Comparison of ENCODE assay signal across 20 cellular contexts in the genomic region with DNA sequence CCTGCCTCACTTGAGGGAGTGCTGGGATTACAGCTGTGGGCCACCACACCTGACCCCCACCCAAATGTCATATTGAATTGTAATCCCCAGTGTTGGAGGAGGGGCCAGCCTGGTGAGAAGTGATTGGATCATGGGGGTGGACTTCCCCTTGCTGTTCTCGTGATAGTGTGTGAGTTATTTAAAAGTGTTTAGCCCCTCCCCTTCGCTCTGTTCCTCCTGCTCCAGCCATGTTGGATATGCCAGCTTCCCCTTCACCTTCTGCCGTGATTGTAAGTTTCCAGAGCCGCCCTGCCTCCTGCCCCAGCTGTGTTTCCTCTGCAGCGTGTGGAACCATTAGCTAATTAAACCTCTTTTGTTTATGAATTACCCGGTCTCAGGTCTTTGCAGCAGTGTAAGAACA. TPM values are rescaled to one million over a fixed set of nuclear protein-coding genes. Genes with fewer than 3 reads are reported as not detected.
DNase-seq lines count a peak whose midpoint lies in the region; ATAC-seq and TF ChIP-seq lines count a peak whose summit lies in the region.
"Had no signal": no experiment of that assay in that cellular context is flagged by ENCODE, and none has a peak within 500 bp of the region (broad histone marks: within the 10 kb centered on the region; RNA-seq: fewer than 3 reads in every experiment).

No MANE protein-coding gene starts in this region.

- H3K4me1 ChIP-seq in Loucy (ENCODE audit: insufficient read depth, low read length, poor library complexity, severe bottlenecking): peaks cover 27% of the 10 kb centered on the region
- peaks cover 0 to 17% of the 10 kb centered on the region in 2 donors for H3K4me1 ChIP-seq in duodenal mucosa (ENCODE audit: control insufficient read depth in 1 of 2, insufficient read depth in 2 of 2, low read length in 2 of 2)
- H3K4me1 ChIP-seq in neural progenitor cell: peaks cover 6% of the 10 kb centered on the region
- H3K4me1 ChIP-seq: HAP-1, Peyer's patch had no signal

- H3K9me2 ChIP-seq in Loucy (replicated peaks; ENCODE audit: low read depth, low read length): no peaks in the 10 kb centered on the region

- peaks cover 47% of the 10 kb centered on the region for H3K36me3 Mint-ChIP-seq in activated CD4-positive, alpha-beta T cell treated with anti-CD3 and anti-CD28 coated beads for 36 hours (ENCODE audit: low read depth)
- peaks cover 29% of the 10 kb centered on the region for H3K36me3 Mint-ChIP-seq in neural progenitor cell

- H3K4me3 ChIP-seq in Loucy (ENCODE audit: low read length, poor library complexity, severe bottlenecking) (no peak overlapping the region), duodenal mucosa (ENCODE audit: low read depth in 1 of 2, low read length in 2 of 2) (peak overlapping the region; percentile 31 to 46), neural progenitor cell (no peak overlapping the region)
- H3K4me3 ChIP-seq: BLaER1, HAP-1, Peyer's patch had no signal

- H3K27me3 Mint-ChIP-seq in activated CD4-positive, alpha-beta T cell treated with anti-CD3 and anti-CD28 coated beads for 36 hours: no peaks in the 10 kb centered on the region
- H3K27me3 Mint-ChIP-seq in neural progenitor cell (ENCODE audit: insufficient read depth, low read depth): peaks cover 2% of the 10 kb centered on the region

- H3K4me3 Mint-ChIP-seq in activated CD4-positive, alpha-beta T cell treated with anti-CD3 and anti-CD28 coated beads for 36 hours: no peak overlapping the region
- no peak overlapping the region for H3K4me3 Mint-ChIP-seq in neural progenitor cell

- no peak overlapping the region for H3K27ac ChIP-seq in duodenal mucosa (ENCODE audit: low read depth, low read length)
- peak overlapping the region; percentile 2 for H3K27ac ChIP-seq in neural progenitor cell
- H3K27ac ChIP-seq: BLaER1 had no signal

- TF ChIP-seq CTCF in Loucy (conservative IDR thresholded peaks at IDR 0.05; ENCODE audit: low read length) (no peak), neural progenitor cell (IDR thresholded peaks at IDR 0.05) (no peak)

- H3K4me1 Mint-ChIP-seq in activated CD4-positive, alpha-beta T cell treated with anti-CD3 and anti-CD28 coated beads for 36 hours: peaks cover 32% of the 10 kb centered on the region
- no peaks in the 10 kb centered on the region for H3K4me1 Mint-ChIP-seq in neural progenitor cell

- H4K20me1 ChIP-seq in Loucy (ENCODE audit: insufficient read depth, low read length, poor library complexity, severe bottlenecking) (peaks cover 3% of the 10 kb centered on the region), neural progenitor cell (ENCODE audit: low read depth) (peaks cover 9% of the 10 kb centered on the region)

- H3K27me3 ChIP-seq in Loucy (ENCODE audit: insufficient read depth, low read length, poor library complexity, severe bottlenecking): no peaks in the 10 kb centered on the region
- H3K27me3 ChIP-seq in duodenal mucosa (ENCODE audit: control insufficient read depth in 1 of 2, insufficient read depth in 2 of 2, low read length in 2 of 2): no peaks in the 10 kb centered on the region
- no peaks in the 10 kb centered on the region for H3K27me3 ChIP-seq in neural progenitor cell
- H3K27me3 ChIP-seq: BLaER1, Peyer's patch had no signal

- DNase-seq in activated CD4-positive, alpha-beta T cell treated with anti-CD3 and anti-CD28 coated beads for 36 hours: no peak
- no peak for DNase-seq in activated CD4-positive, alpha-beta T cell treated with anti-CD3 and anti-CD28 coated beads, Interleukin-2, amount 50 U/mL, for 1 hour
- DNase-seq in neural progenitor cell (ENCODE audit: low spot score) (no peak), left cardiac atrium (no peak)
- DNase-seq: 8988T, DMS153, EL, NCI-H1092, NCI-H187 treated with DMSO at 0.1 percent for 48 hours, NCI-H2171, NCI-H446 treated with DMSO at 0.1 percent for 48 hours, NCI-H748 treated with DMSO at 0.1 percent for 48 hours, Peyer's patch, Right ventricle myocardium superior had no signal

- H3K9ac ChIP-seq in Loucy (ENCODE audit: low read depth, low read length, poor library complexity, severe bottlenecking) (no peak overlapping the region), duodenal mucosa (ENCODE audit: low read depth in 1 of 2, low read length in 2 of 2) (peak overlapping the region; percentile 15 to 42), neural progenitor cell (no peak overlapping the region)
- H3K9ac ChIP-seq: BLaER1 had no signal

- intact Hi-C loops in activated CD4-positive, alpha-beta T cell treated with anti-CD3 and anti-CD28 coated beads for 36 hours (cut with DNase I, micrococcal nuclease): no loop called here
- intact Hi-C loops in left cardiac atrium (cut with DNase I): no loop called here

- H2AFZ ChIP-seq in Loucy (ENCODE audit: low read length) (no peak overlapping the region), neural progenitor cell (replicated peaks) (no peak overlapping the region)

- peak overlapping the region; percentile 2 for H3K4me2 ChIP-seq in Loucy (ENCODE audit: low read depth, low read length, poor library complexity, severe bottlenecking)
- no peak overlapping the region for H3K4me2 ChIP-seq in neural progenitor cell
- H3K4me2 ChIP-seq: BLaER1 had no signal

- H3K36me3 ChIP-seq in Loucy (ENCODE audit: insufficient read depth, low read length) (peaks cover 29% of the 10 kb centered on the region; the same call in 1 of the 2 replicates), duodenal mucosa (ENCODE audit: control insufficient read depth in 1 of 2, insufficient read depth in 2 of 2, low read length in 2 of 2) (peaks cover 20 to 31% of the 10 kb centered on the region in 2 donors), neural progenitor cell (peaks cover 23% of the 10 kb centered on the region)

- no peak for ATAC-seq in activated CD4-positive, alpha-beta T cell treated with anti-CD3 and anti-CD28 coated beads for 36 hours
- ATAC-seq in left cardiac atrium (no peak), GM18909 (IDR thresholded peaks at IDR 0.05; ENCODE audit: poor library complexity, unreplicated experiment) (no peak), GM18873 (IDR thresholded peaks at IDR 0.05; ENCODE audit: low FRiP score, unreplicated experiment) (no peak)

- H3K79me2 ChIP-seq in Loucy (ENCODE audit: insufficient read depth, low read length) (peaks cover 24% of the 10 kb centered on the region; the same call in 1 of the 2 replicates), neural progenitor cell (ENCODE audit: low read depth) (peaks cover 45% of the 10 kb centered on the region)

- H3K27ac Mint-ChIP-seq in activated CD4-positive, alpha-beta T cell treated with anti-CD3 and anti-CD28 coated beads for 36 hours: peak overlapping the region; percentile 51
- peak overlapping the region; percentile 55 for H3K27ac Mint-ChIP-seq in neural progenitor cell

- no peaks in the 10 kb centered on the region for H3K9me3 Mint-ChIP-seq in activated CD4-positive, alpha-beta T cell treated with anti-CD3 and anti-CD28 coated beads for 36 hours (ENCODE audit: low read depth)
- no peaks in the 10 kb centered on the region for H3K9me3 Mint-ChIP-seq in neural progenitor cell

- H3F3A ChIP-seq in Loucy (ENCODE audit: low read depth): no peaks in the 10 kb centered on the region
- peaks cover 32% of the 10 kb centered on the region for H3F3A ChIP-seq in neural progenitor cell (ENCODE audit: low read depth)

- CTCF ChIA-PET in activated CD4-positive, alpha-beta T cell treated with anti-CD3 and anti-CD28 coated beads for 36 hours (lab: Charles Lee): interaction anchor here (0.8 to 1.2 kb wide), 3 partner anchors 9 to 20 kb away, joined by 3 to 5 read pairs (median 3); no protein-coding TSS in a partner anchor

- H3K9me3 ChIP-seq in Loucy (ENCODE audit: insufficient read depth, low read depth, low read length) (no peaks in the 10 kb centered on the region), duodenal mucosa (ENCODE audit: control insufficient read depth in 1 of 2, low read length in 2 of 2) (no peaks in the 10 kb centered on the region), neural progenitor cell (ENCODE audit: low read depth) (no peaks in the 10 kb centered on the region)
- H3K9me3 ChIP-seq: BLaER1, HAP-1, Peyer's patch had no signal

- POLR2A ChIA-PET in activated CD4-positive, alpha-beta T cell treated with anti-CD3 and anti-CD28 coated beads for 36 hours (lab: Charles Lee): no interaction called here

RNA-seq across cellular contexts. Expression of a gene that starts 13.7 kb away (rescaled TPM):
- total RNA-seq in activated CD4-positive, alpha-beta T cell treated with anti-CD3 and anti-CD28 coated beads for 36 hours: 10 to 100 TPM; 39.4 to 54.3 TPM
- total RNA-seq in neural progenitor cell (ENCODE audit: low replicate concordance) (25.4 and 35.3 TPM in 2 replicates), left cardiac atrium (10 to 100 TPM; 11.5 to 12.0 TPM)

RNA-seq across cellular contexts. Expression of a gene that starts 46.6 kb away (rescaled TPM):
- 10 to 100 TPM; 41.1 to 43.3 TPM for total RNA-seq in activated CD4-positive, alpha-beta T cell treated with anti-CD3 and anti-CD28 coated beads for 36 hours
- total RNA-seq in neural progenitor cell (ENCODE audit: low replicate concordance) (60.1 and 74.4 TPM in 2 replicates), left cardiac atrium (10 to 100 TPM; 22.2 to 28.0 TPM)

Comparison
In these comparisons a context has a peak if more than half of its experiments do, and no peak if none do; other contexts are left out.
1. H3K4me3 ChIP-seq: peak in duodenal mucosa (2 of 2); none in Loucy (single experiment) and neural progenitor cell (single experiment).
2. H3K9ac ChIP-seq: peak in duodenal mucosa (2 of 2); none in Loucy (single experiment) and neural progenitor cell (single experiment).